Comparison of ENCODE assay signal across 26 cellular contexts in the genomic region with DNA sequence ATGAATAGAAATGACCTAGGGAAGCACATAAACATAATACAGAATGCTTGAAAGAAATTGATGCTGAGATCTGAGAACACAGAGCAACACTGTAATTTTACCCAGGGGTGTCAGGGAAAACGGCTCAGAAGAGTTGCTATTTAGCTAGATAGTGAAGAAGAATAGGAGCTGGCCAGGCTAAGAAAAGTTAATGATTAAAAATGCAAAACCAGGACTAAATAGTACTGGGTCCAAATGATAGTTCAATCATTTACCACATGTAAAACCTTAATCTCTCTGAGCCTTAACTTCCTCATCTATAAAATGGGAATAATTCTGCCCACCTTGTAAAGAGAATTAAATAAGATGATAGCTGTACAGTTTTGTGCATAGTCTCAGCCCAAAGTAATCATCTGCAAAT.
"Had no signal": no experiment of that assay in that cellular context is flagged by ENCODE, and none has a peak within 500 bp of the region (broad histone marks: within the 10 kb centered on the region; RNA-seq: fewer than 3 reads in every experiment).

No MANE protein-coding gene starts in this region.

- H3K9ac ChIP-seq: SK-N-SH had no signal

- DNase-seq: activated CD4-positive, alpha-beta memory T cell treated with anti-CD3 and anti-CD28 coated beads, Interleukin-2, amount 10 ng/mL, durations not matched to agents 7 days and 5 days; activated CD4-positive, alpha-beta T cell treated with anti-CD3 and anti-CD28 coated beads, Interleukin-2, amount 50 U/mL, for 1 hour; activated CD4-positive, CD25-positive, alpha-beta regulatory T cell; activated T-cell treated with anti-CD3 and anti-CD28 coated beads for 4 hours; activated T-cell treated with anti-CD3 and anti-CD28 coated beads, Interleukin-2, amount 50 U/mL, for 48 hours; caudate nucleus; KG1; NCI-H1092 treated with DMSO at 0.1 percent for 48 hours; NCI-H1417 treated with DMSO at 0.1 percent for 48 hours; NCI-H1694; NCI-H2029; NCI-H2107; NCI-H2171 treated with DMSO at 0.1 percent for 48 hours; NCI-H345; NCI-H510A; NK-92 treated with Interleukin-12 subunit alpha and Interleukin-12 subunit beta, amount 100 ng/mL, for 24 hours; Right ventricle myocardium superior; SJCRH30; SK-N-SH; T-helper 1 cell had no signal

- H3K27ac Mint-ChIP-seq: activated CD4-positive, alpha-beta memory T cell treated with anti-CD3 and anti-CD28 coated beads, Interleukin-2, amount 10 ng/mL, durations not matched to agents 7 days and 5 days; activated naive CD4-positive, alpha-beta T cell treated with anti-CD3 and anti-CD28 coated beads, Interleukin-2, amount 50 U/mL, for 24 hours; activated T-helper 2 cell treated with anti-CD3 and anti-CD28 coated beads, Interferon-gamma antibody, Interleukin-2, Interleukin-4, amounts not matched to agents 10 μg/mL and 5 μg/mL and 100 μg/mL, durations not matched to agents 14 hours and 24 hours and 36 hours had no signal

- H3K27ac ChIP-seq: breast epithelium, RWPE1, SJCRH30, VCaP had no signal

- H3K9me3 ChIP-seq: breast epithelium, Peyer's patch, SJCRH30, SK-N-SH had no signal

- H3K4me1 Mint-ChIP-seq: activated CD4-positive, alpha-beta memory T cell treated with anti-CD3 and anti-CD28 coated beads, Interleukin-2, amount 10 ng/mL, durations not matched to agents 7 days and 5 days; activated naive CD4-positive, alpha-beta T cell treated with anti-CD3 and anti-CD28 coated beads, Interleukin-2, amount 50 U/mL, for 24 hours had no signal

- H3K4me1 ChIP-seq: breast epithelium, SJCRH30 had no signal

- H3K27me3 ChIP-seq: breast epithelium, Peyer's patch, SJCRH30 had no signal

- H3K4me3 Mint-ChIP-seq: activated CD4-positive, alpha-beta memory T cell treated with anti-CD3 and anti-CD28 coated beads, Interleukin-2, amount 10 ng/mL, durations not matched to agents 7 days and 5 days; activated naive CD4-positive, alpha-beta T cell treated with anti-CD3 and anti-CD28 coated beads, Interleukin-2, amount 50 U/mL, for 24 hours had no signal

- H3K27me3 Mint-ChIP-seq: activated CD4-positive, alpha-beta memory T cell treated with anti-CD3 and anti-CD28 coated beads, Interleukin-2, amount 10 ng/mL, durations not matched to agents 7 days and 5 days had no signal

- H3K4me3 ChIP-seq: breast epithelium, Peyer's patch, SJCRH30 had no signal

- H3K36me3 ChIP-seq: breast epithelium, Peyer's patch had no signal

- H3K9me3 Mint-ChIP-seq: activated CD4-positive, alpha-beta memory T cell treated with anti-CD3 and anti-CD28 coated beads, Interleukin-2, amount 10 ng/mL, durations not matched to agents 7 days and 5 days; activated naive CD4-positive, alpha-beta T cell treated with anti-CD3 and anti-CD28 coated beads, Interleukin-2, amount 50 U/mL, for 24 hours; activated T-helper 2 cell treated with anti-CD3 and anti-CD28 coated beads, Interferon-gamma antibody, Interleukin-2, Interleukin-4, amounts not matched to agents 10 μg/mL and 5 μg/mL and 100 μg/mL, durations not matched to agents 14 hours and 24 hours and 36 hours had no signal

- H3K36me3 Mint-ChIP-seq: activated naive CD4-positive, alpha-beta T cell treated with anti-CD3 and anti-CD28 coated beads, Interleukin-2, amount 50 U/mL, for 24 hours had no signal

- H3K4me2 ChIP-seq: SK-N-SH had no signal
